Comparison of ENCODE assay signal across 1 cellular context in the genomic region with DNA sequence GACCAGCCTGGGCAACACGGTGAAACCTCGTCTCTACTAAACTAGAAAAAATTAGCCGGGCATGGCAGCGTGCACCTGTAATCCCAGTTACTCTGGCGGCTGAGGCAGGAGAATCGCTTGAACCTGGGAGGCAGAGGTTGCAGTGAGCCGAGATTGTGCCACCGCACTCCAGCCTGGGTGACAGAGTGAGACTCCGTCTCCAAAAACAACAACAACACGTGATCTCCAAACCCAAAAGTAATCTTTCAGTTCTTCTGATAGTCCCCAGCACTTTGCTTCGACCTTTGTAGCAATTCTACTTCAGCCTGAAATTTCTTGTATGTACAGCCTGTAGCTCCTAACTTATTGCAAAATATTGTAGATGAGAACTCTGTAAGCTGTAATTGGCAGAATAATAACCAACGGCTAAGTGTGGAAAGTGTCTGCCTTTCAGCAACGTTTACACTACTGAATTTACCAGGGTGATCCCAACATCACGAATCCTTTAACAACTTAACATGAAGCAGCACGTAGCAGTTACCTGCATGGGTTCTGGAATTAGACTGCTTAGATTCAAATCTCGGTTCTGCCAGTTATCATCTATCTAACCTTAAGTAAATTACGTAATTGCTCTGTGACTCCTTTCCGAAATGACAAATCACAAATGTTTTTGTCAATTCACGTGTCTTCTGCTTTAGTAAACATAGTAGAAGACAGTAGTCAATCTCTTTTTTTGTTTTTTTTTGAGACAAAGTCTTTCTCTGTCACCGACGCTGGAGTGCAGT.
TF ChIP-seq lines count a peak whose summit lies in the region.

No MANE protein-coding gene starts in this region.

TF ChIP-seq in liver, 16 proteins besides CTCF, POLR2A, EP300 and RAD21:
- peak; percentile 6 for TF ChIP-seq SP1 (IDR thresholded peaks at IDR 0.05)
